ENCODE assay signal across 1 cellular context in the genomic region with DNA sequence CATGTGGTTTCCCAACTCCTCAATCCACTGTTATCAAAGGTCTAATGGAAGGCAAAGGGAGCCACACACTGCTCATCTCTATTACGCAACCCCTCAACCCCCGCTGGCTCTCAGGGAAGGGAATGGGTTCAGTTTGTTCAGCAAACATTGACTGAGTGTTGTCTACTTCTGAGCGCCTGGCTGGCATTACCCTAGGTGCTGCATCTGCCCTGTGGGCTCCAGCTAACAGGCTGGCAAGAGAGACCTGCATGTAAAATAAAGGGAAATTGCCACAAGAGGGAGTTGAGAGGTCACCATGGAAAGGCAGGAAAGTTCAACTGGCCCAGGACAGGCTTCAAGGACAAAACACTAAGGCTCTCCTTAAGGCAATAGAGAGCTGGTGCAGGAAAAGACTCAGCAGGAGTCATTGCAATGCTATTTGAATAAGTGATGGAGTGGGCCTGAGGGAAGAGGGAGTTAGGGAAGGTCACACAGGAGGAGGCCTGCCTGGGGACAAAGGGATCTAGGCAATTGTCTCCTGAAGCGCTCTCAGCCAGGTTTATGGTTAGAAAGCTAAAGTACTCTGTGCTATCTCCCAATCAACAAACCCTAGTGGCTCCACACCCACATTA.
A peak's percentile ranks its signal among the peaks of the same experiment; 100 is the strongest.
TF ChIP-seq lines count a peak whose summit lies in the region.

No MANE protein-coding gene starts in this region.

TF ChIP-seq in HepG2, 621 proteins besides CTCF, POLR2A, EP300 and RAD21 (continued from another document and continues in another):
- TF ChIP-seq AFF4 (CRISPR knock-in tag; IDR thresholded peaks at IDR 0.05) (no peak), ZNF333 (CRISPR knock-in tag; IDR thresholded peaks at IDR 0.05; ENCODE audit: borderline replicate concordance) (no peak), TOPORS (CRISPR knock-in tag; IDR thresholded peaks at IDR 0.05) (no peak), ZNF781 (CRISPR knock-in tag; IDR thresholded peaks at IDR 0.05; ENCODE audit: borderline replicate concordance, not compliant biosample characterization) (no peak), ZNF652 (CRISPR knock-in tag; IDR thresholded peaks at IDR 0.05; ENCODE audit: borderline replicate concordance, low read depth) (no peak), PRDM15 (CRISPR knock-in tag; IDR thresholded peaks at IDR 0.05) (no peak; the same call in 1 of the 2 replicates), SIN3A (IDR thresholded peaks at IDR 0.05; ENCODE audit: borderline replicate concordance, low read depth, low read length) (no peak), MTA1 (CRISPR knock-in tag; IDR thresholded peaks at IDR 0.05; ENCODE audit: borderline replicate concordance) (peak; percentile 62; the same call in 1 of the 2 replicates), ZNF768 (CRISPR knock-in tag; IDR thresholded peaks at IDR 0.05) (no peak), ZNF101 (CRISPR knock-in tag; IDR thresholded peaks at IDR 0.05; ENCODE audit: borderline replicate concordance, low read depth) (no peak), NBN (conservative IDR thresholded peaks at IDR 0.05) (no peak), ZNF20 (CRISPR knock-in tag; IDR thresholded peaks at IDR 0.05) (no peak), GPN1 (CRISPR knock-in tag; IDR thresholded peaks at IDR 0.05; ENCODE audit: borderline replicate concordance) (no peak), ZSCAN9 (CRISPR knock-in tag; IDR thresholded peaks at IDR 0.05; ENCODE audit: borderline replicate concordance) (no peak), ZNF3 (CRISPR knock-in tag; IDR thresholded peaks at IDR 0.05) (peak; percentile 72; the same call in 1 of the 2 replicates), ZNF549 (CRISPR knock-in tag; IDR thresholded peaks at IDR 0.05) (no peak), ZNF260 (CRISPR knock-in tag; IDR thresholded peaks at IDR 0.05; ENCODE audit: borderline replicate concordance, low read depth) (no peak), IRF2 (CRISPR knock-in tag; IDR thresholded peaks at IDR 0.05) (peak; percentile 45; the same call in 1 of the 2 replicates), SMAD3 (CRISPR knock-in tag; IDR thresholded peaks at IDR 0.05) (peak; percentile 68; the same call in 1 of the 2 replicates), TGIF2 (CRISPR knock-in tag; IDR thresholded peaks at IDR 0.05) (peak; percentile 70; the same call in 1 of the 2 replicates), GMEB1 (CRISPR knock-in tag; IDR thresholded peaks at IDR 0.05; ENCODE audit: borderline replicate concordance) (no peak; the same call in 1 of the 2 replicates), ZNF276 (CRISPR knock-in tag; IDR thresholded peaks at IDR 0.05; ENCODE audit: low read depth) (no peak), MYC (CRISPR knock-in tag; IDR thresholded peaks at IDR 0.05; ENCODE audit: borderline replicate concordance) (peak; percentile 27; the same call in 1 of the 2 replicates), BATF2 (CRISPR knock-in tag; IDR thresholded peaks at IDR 0.05) (no peak), AGO2 (optimal IDR thresholded peaks at IDR 0.05; ENCODE audit: low read depth, low read length) (no peak), ZNF577 (CRISPR knock-in tag; IDR thresholded peaks at IDR 0.05; ENCODE audit: borderline replicate concordance, low read depth) (no peak), YEATS2 (CRISPR knock-in tag; IDR thresholded peaks at IDR 0.05; ENCODE audit: borderline replicate concordance) (no peak; the same call in 1 of the 2 replicates), ZNF224 (CRISPR knock-in tag; IDR thresholded peaks at IDR 0.05) (peak; percentile 51; the same call in 1 of the 2 replicates), SP1 (IDR thresholded peaks at IDR 0.05) (no peak), SP1 (CRISPR knock-in tag; IDR thresholded peaks at IDR 0.05) (no peak), U2AF2 (IDR thresholded peaks at IDR 0.05; ENCODE audit: low read depth, low read length) (no peak), GATA4 (IDR thresholded peaks at IDR 0.05; ENCODE audit: borderline replicate concordance, low read depth) (no peak), EZH2 (conservative IDR thresholded peaks at IDR 0.05; ENCODE audit: low read depth, low read length) (no peak)
- TF ChIP-seq, protein P1, sequence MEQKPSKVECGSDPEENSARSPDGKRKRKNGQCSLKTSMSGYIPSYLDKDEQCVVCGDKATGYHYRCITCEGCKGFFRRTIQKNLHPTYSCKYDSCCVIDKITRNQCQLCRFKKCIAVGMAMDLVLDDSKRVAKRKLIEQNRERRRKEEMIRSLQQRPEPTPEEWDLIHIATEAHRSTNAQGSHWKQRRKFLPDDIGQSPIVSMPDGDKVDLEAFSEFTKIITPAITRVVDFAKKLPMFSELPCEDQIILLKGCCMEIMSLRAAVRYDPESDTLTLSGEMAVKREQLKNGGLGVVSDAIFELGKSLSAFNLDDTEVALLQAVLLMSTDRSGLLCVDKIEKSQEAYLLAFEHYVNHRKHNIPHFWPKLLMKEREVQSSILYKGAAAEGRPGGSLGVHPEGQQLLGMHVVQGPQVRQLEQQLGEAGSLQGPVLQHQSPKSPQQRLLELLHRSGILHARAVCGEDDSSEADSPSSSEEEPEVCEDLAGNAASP (CRISPR knock-in tag; IDR thresholded peaks at IDR 0.05; ENCODE audit: borderline replicate concordance): peak; percentile 61; the same call in 1 of the 2 replicates
- TF ChIP-seq, protein P2, sequence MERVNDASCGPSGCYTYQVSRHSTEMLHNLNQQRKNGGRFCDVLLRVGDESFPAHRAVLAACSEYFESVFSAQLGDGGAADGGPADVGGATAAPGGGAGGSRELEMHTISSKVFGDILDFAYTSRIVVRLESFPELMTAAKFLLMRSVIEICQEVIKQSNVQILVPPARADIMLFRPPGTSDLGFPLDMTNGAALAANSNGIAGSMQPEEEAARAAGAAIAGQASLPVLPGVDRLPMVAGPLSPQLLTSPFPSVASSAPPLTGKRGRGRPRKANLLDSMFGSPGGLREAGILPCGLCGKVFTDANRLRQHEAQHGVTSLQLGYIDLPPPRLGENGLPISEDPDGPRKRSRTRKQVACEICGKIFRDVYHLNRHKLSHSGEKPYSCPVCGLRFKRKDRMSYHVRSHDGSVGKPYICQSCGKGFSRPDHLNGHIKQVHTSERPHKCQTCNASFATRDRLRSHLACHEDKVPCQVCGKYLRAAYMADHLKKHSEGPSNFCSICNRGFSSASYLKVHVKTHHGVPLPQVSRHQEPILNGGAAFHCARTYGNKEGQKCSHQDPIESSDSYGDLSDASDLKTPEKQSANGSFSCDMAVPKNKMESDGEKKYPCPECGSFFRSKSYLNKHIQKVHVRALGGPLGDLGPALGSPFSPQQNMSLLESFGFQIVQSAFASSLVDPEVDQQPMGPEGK (CRISPR knock-in tag; IDR thresholded peaks at IDR 0.05): peak; percentile 76
- TF ChIP-seq, protein P3, sequence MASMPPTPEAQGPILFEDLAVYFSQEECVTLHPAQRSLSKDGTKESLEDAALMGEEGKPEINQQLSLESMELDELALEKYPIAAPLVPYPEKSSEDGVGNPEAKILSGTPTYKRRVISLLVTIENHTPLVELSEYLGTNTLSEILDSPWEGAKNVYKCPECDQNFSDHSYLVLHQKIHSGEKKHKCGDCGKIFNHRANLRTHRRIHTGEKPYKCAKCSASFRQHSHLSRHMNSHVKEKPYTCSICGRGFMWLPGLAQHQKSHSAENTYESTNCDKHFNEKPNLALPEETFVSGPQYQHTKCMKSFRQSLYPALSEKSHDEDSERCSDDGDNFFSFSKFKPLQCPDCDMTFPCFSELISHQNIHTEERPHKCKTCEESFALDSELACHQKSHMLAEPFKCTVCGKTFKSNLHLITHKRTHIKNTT (CRISPR knock-in tag; IDR thresholded peaks at IDR 0.05): no peak
- TF ChIP-seq, protein P4, sequence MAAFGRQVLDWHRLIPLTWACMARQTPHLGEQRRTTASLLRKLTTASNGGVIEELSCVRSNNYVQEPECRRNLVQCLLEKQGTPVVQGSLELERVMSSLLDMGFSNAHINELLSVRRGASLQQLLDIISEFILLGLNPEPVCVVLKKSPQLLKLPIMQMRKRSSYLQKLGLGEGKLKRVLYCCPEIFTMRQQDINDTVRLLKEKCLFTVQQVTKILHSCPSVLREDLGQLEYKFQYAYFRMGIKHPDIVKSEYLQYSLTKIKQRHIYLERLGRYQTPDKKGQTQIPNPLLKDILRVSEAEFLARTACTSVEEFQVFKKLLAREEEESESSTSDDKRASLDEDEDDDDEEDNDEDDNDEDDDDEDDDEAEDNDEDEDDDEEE (CRISPR knock-in tag; IDR thresholded peaks at IDR 0.05): no peak
- TF ChIP-seq, protein P5, sequence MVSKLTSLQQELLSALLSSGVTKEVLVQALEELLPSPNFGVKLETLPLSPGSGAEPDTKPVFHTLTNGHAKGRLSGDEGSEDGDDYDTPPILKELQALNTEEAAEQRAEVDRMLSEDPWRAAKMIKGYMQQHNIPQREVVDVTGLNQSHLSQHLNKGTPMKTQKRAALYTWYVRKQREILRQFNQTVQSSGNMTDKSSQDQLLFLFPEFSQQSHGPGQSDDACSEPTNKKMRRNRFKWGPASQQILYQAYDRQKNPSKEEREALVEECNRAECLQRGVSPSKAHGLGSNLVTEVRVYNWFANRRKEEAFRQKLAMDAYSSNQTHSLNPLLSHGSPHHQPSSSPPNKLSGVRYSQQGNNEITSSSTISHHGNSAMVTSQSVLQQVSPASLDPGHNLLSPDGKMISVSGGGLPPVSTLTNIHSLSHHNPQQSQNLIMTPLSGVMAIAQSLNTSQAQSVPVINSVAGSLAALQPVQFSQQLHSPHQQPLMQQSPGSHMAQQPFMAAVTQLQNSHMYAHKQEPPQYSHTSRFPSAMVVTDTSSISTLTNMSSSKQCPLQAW (CRISPR knock-in tag; IDR thresholded peaks at IDR 0.05): no peak
